8 cellular contexts compared by ENCODE assay signal in genomic region chr12:53499261-53500118, GRCh38. TPM values are rescaled to one million over a fixed set of nuclear protein-coding genes. Genes with fewer than 3 reads are reported as not detected.
DNase-seq lines count a peak whose midpoint lies in the region; ATAC-seq, FAIRE-seq and TF ChIP-seq lines count a peak whose summit lies in the region.

TSS of gene MAP3K12 (minus strand) at chr12:53499458. CDS start at chr12:53487391, 12,067 bp downstream.

- H4K20me1 ChIP-seq in H1 (replicated peaks in 1 of 2; ENCODE audit: control insufficient read depth in 1 of 2, insufficient read depth in 2 of 2, low read length in 2 of 2), result peaks cover 0 to under 1% of the 10 kb centered on the region in 2 experiments

- H3K4me1 ChIP-seq in H1 (replicated peaks in 1 of 4; ENCODE audit: control insufficient read depth in 3 of 4, insufficient read depth in 4 of 4, low read length in 3 of 4), result peaks cover 11 to 44% (median 21%) of the 10 kb centered on the region in 4 experiments
- H3K4me1 ChIP-seq in mesendoderm (ENCODE audit: control insufficient read depth, low read depth, low read length), result peaks cover 14% of the 10 kb centered on the region

- peak within 1 kb of the TSS; percentile 62 to 84 (median 68) for H3K9ac ChIP-seq in H1 (replicated peaks in 1 of 4; ENCODE audit: extremely low read depth in 1 of 4, low read depth in 3 of 4, low read length in 3 of 4)
- H3K9ac ChIP-seq in mesendoderm (ENCODE audit: low read length), result peak within 1 kb of the TSS; percentile 66

- H4K8ac ChIP-seq in H1 (ENCODE audit: extremely low read depth, insufficient read depth, low read length), result peak within 1 kb of the TSS; percentile 54
- no peak within 1 kb of the TSS for H4K8ac ChIP-seq in mesendoderm (ENCODE audit: low read depth, low read length)

- WGBS in H1 (ENCODE audit: extremely low coverage in 1 of 2, insufficient coverage in 1 of 2, insufficient read length in 1 of 2, insufficient replicate concordance in 2 of 2, low coverage in 1 of 2, low lambda C conversion rate in 2 of 2, missing lambda C conversion rate in 1 of 2), 2 experiments, result 2% methylated on average over 22 of the region's 52 CpGs; no CpG with 5 or more reads in 1 of the 2 experiments
- no CpG with 5 or more reads among the region's 52 CpGs for whole genome bisulfite sequencing in mesendoderm (ENCODE audit: extremely low coverage, insufficient coverage, low lambda C conversion rate)

- H3K4me2 ChIP-seq in H1 (ENCODE audit: insufficient read depth in 1 of 2, low read depth in 2 of 2, low read length in 2 of 2) (peak within 1 kb of the TSS; percentile 78 to 98), mesendoderm (ENCODE audit: low read length) (peak within 1 kb of the TSS; percentile 87)

- H2BK5ac ChIP-seq in H1 (ENCODE audit: low read depth, low read length) (peak within 1 kb of the TSS; percentile 95; the same call in 1 of the 2 replicates), mesendoderm (ENCODE audit: low read length) (no peak within 1 kb of the TSS)

- H2AFZ ChIP-seq in H1 (ENCODE audit: low read length), result no peak within 1 kb of the TSS

- peaks cover 16% of the 10 kb centered on the region for H3K79me1 ChIP-seq in H1 (ENCODE audit: low read depth, low read length)
- H3K79me1 ChIP-seq in mesendoderm (ENCODE audit: low read length), result peaks cover 9% of the 10 kb centered on the region

- peak within 1 kb of the TSS; percentile 68 for H3K27ac ChIP-seq in H1 (ENCODE audit: low read depth, low read length)
- H3K27ac ChIP-seq in mesendoderm (ENCODE audit: low read depth, low read length), result peak within 1 kb of the TSS; percentile 5

- peaks cover 0 to 5% (median 0%) of the 10 kb centered on the region in 4 experiments; a peak in 4 of 8 replicates for H3K36me3 ChIP-seq in H1 (ENCODE audit: control insufficient read depth in 2 of 4, insufficient read depth in 4 of 4, low read length in 3 of 4)
- no peaks in the 10 kb centered on the region for H3K36me3 ChIP-seq in mesendoderm (ENCODE audit: control insufficient read depth, insufficient read depth, low read length)

- H2BK120ac ChIP-seq in H1 (replicated peaks; ENCODE audit: low read depth, low read length), result peak within 1 kb of the TSS; percentile 80
- no peak within 1 kb of the TSS for H2BK120ac ChIP-seq in mesendoderm (ENCODE audit: low read depth, low read length)

- H2BK15ac ChIP-seq in H1 (ENCODE audit: low read length), result peak within 1 kb of the TSS; percentile 92
- no peak within 1 kb of the TSS for H2BK15ac ChIP-seq in mesendoderm (replicated peaks; ENCODE audit: low read depth)

- TF ChIP-seq RAD21 in H1 (IDR thresholded peaks at IDR 0.05 in 1 of 2, conservative IDR thresholded peaks at IDR 0.05 in 1 of 2; ENCODE audit: low read depth in 2 of 2, low read length in 2 of 2), result no peak

- H3K14ac ChIP-seq in H1 (ENCODE audit: insufficient read length), result no peak within 1 kb of the TSS

- no peak for ATAC-seq in HG02798 (IDR thresholded peaks at IDR 0.05; ENCODE audit: poor library complexity, unreplicated experiment)
- ATAC-seq in GM19455 (IDR thresholded peaks at IDR 0.05; ENCODE audit: unreplicated experiment), result no peak

- H2AK5ac ChIP-seq in H1 (ENCODE audit: low read depth, low read length) (peak within 1 kb of the TSS; percentile 75; the same call in 1 of the 2 replicates), mesendoderm (ENCODE audit: low read length) (no peak within 1 kb of the TSS)

- peak within 1 kb of the TSS; percentile 79 for H3K4ac ChIP-seq in H1 (replicated peaks; ENCODE audit: insufficient read length, low read depth, low read length)
- no peak within 1 kb of the TSS for H3K4ac ChIP-seq in mesendoderm (ENCODE audit: low read depth, low read length)

- peak in 1 of 2 experiments; percentile 18; a peak in 1 of 3 replicates for TF ChIP-seq POLR2A in H1 (IDR thresholded peaks at IDR 0.05; ENCODE audit: control extremely low read depth in 1 of 2, low read depth in 2 of 2, low read length in 2 of 2)

- no peaks in the 10 kb centered on the region for H3K27me3 ChIP-seq in H1 (replicated peaks in 1 of 4; ENCODE audit: control insufficient read depth in 3 of 4, extremely low read depth in 1 of 4, insufficient read depth in 3 of 4, low read length in 3 of 4)
- no peaks in the 10 kb centered on the region for H3K27me3 ChIP-seq in mesendoderm (ENCODE audit: insufficient read depth, low read length, poor library complexity)

- H3K56ac ChIP-seq in H1 (replicated peaks; ENCODE audit: insufficient read length, low read depth, low read length) (peak within 1 kb of the TSS; percentile 73), mesendoderm (ENCODE audit: low read length) (peak within 1 kb of the TSS; percentile 91)

- CTCF ChIA-PET in H1 (lab: Charles Lee; ENCODE audit: partially characterized antibody), result interaction anchor here (0.6 to 5.5 kb wide), 8 partner anchors 9 to 918 kb away, joined by 3 to 41 read pairs (median 3); no protein-coding TSS in a partner anchor

- H3K4me3 ChIP-seq in GM12865 (ENCODE audit: low read depth, low read length) (peak within 1 kb of the TSS; percentile 66), H1 (ENCODE audit: extremely low read depth in 1 of 4, insufficient read depth in 2 of 4, low read depth in 3 of 4, low read length in 4 of 4) (peak within 1 kb of the TSS; percentile 55 to 91 (median 74)), mesendoderm (ENCODE audit: low read length) (peak within 1 kb of the TSS; percentile 49)

- peak within 1 kb of the TSS; percentile 93; the same call in 1 of the 2 replicates for H2BK12ac ChIP-seq in H1 (ENCODE audit: low read depth, low read length)

- DNase-seq in GM12865 (ENCODE audit: low read depth) (peak; percentile 68), NCI-H2227 treated with DMSO at 0.1 percent for 48 hours (lab: John Stamatoyannopoulos, UW) (peak; percentile 22), H1 (ENCODE audit: low read depth in 1 of 2, low spot score in 2 of 2) (peak in 1 of 2 experiments; percentile 84), mesendoderm (peak; percentile 77)
- DNase-seq in activated CD8-positive, alpha-beta memory T cell treated with anti-CD3 and anti-CD28 coated beads, Interleukin-2, amount 50 U/mL, for 4 hours, result peak; percentile 52
- peak; percentile 22 for DNase-seq in stimulated activated CD8-positive, alpha-beta memory T cell treated with anti-CD3 and anti-CD28 coated beads, Interleukin-15, amount 100 ng/mL, for 1 hour (ENCODE audit: low read depth)

- H2BK20ac ChIP-seq in H1 (ENCODE audit: low read length), result peak within 1 kb of the TSS; percentile 72; the same call in 1 of the 2 replicates

- FAIRE-seq in H1 (lab: Jason Lieb, UNC), result no peak

- POLR2A ChIA-PET in H1 (lab: Charles Lee; ENCODE audit: partially characterized antibody), result interaction anchor here (0.6 to 67.0 kb wide), 9 partner anchors 12 to 612 kb away, joined by 3 to 3397 read pairs (median 5); partner anchors contain the start of genes AAAS, PCBP2 and PRR13

- peak within 1 kb of the TSS; percentile 80 for H4K5ac ChIP-seq in H1 (ENCODE audit: insufficient read length, low read depth, low read length)
- no peak within 1 kb of the TSS for H4K5ac ChIP-seq in mesendoderm (ENCODE audit: low read length)

- no peak for TF ChIP-seq CTCF in GM12865 (IDR thresholded peaks at IDR 0.05; ENCODE audit: insufficient read depth, low read depth, low read length, missing control alignments)
- no peak for TF ChIP-seq CTCF in H1 (IDR thresholded peaks at IDR 0.05; ENCODE audit: control extremely low read depth in 1 of 3, insufficient read depth in 1 of 3, low read depth in 1 of 3, low read length in 3 of 3)

- H4K91ac ChIP-seq in H1 (replicated peaks; ENCODE audit: insufficient read length, low read length), result peak within 1 kb of the TSS; percentile 94

- H3K23ac ChIP-seq in H1 (ENCODE audit: insufficient read length) (no peak within 1 kb of the TSS), mesendoderm (ENCODE audit: low read length) (no peak within 1 kb of the TSS)

- no peak for TF ChIP-seq EP300 in H1 (IDR thresholded peaks at IDR 0.05; ENCODE audit: borderline replicate concordance in 1 of 2, low read depth in 2 of 2, low read length in 2 of 2)

- H3K79me2 ChIP-seq in H1 (ENCODE audit: control insufficient read depth in 1 of 2, insufficient read depth in 2 of 2, low read length in 2 of 2), result peaks cover 0 to 30% of the 10 kb centered on the region in 2 experiments; a peak in 2 of 4 replicates
- peaks cover 7% of the 10 kb centered on the region for H3K79me2 ChIP-seq in mesendoderm (ENCODE audit: control insufficient read depth, insufficient read depth, low read length)

- H3K18ac ChIP-seq in H1 (ENCODE audit: extremely low read depth, low read length) (peak within 1 kb of the TSS; percentile 88), mesendoderm (ENCODE audit: low read length) (peak within 1 kb of the TSS; percentile 15)

- peaks cover 22% of the 10 kb centered on the region for H3K23me2 ChIP-seq in H1 (ENCODE audit: low read depth, low read length)

- H3K9me3 ChIP-seq in H1 (ENCODE audit: insufficient read depth in 2 of 2, low read depth in 1 of 2, low read length in 1 of 2), result no peaks in the 10 kb centered on the region

TF ChIP-seq in H1, 55 proteins besides CTCF, POLR2A, EP300 and RAD21:
- TF ChIP-seq HDAC2 (IDR thresholded peaks at IDR 0.05; ENCODE audit: borderline replicate concordance in 1 of 2, low read depth in 2 of 2, low read length in 2 of 2) (no peak; a peak in 1 of 4 replicates), KDM4A (IDR thresholded peaks at IDR 0.05; ENCODE audit: low read depth, low read length, severe bottlenecking) (peak; percentile 13), SIRT6 (IDR thresholded peaks at IDR 0.05; ENCODE audit: low read length) (no peak), MAX (IDR thresholded peaks at IDR 0.05) (0 out of 2 replicates have a peak, but pooled peaks have one; percentile 33), SIX5 (IDR thresholded peaks at IDR 0.05; ENCODE audit: low read depth, low read length) (no peak), ASH2L (IDR thresholded peaks at IDR 0.05; ENCODE audit: low read length) (peak; percentile 72), SIN3A (conservative IDR thresholded peaks at IDR 0.05 in 1 of 2, IDR thresholded peaks at IDR 0.05 in 1 of 2; ENCODE audit: low read depth in 1 of 2, low read length in 2 of 2) (peak; percentile 63 to 68; a peak in 1 of 4 replicates), YY1 (IDR thresholded peaks at IDR 0.05; ENCODE audit: low read depth, low read length) (peak; percentile 31; the same call in 1 of the 2 replicates)

RNA-seq across cellular contexts. Expression of gene MAP3K12, which starts in this region (rescaled TPM):
- 21.4 and 23.4 TPM in 2 replicates for total RNA-seq in H1 (2021; fragmentation: NEBNext Ultra II Directional; extraction: Animal tissue kit (Norgen Biotek cat#: 25700))
- polyA plus RNA-seq in H1 (2011; rRNA removed), result 42.7 and 54.1 TPM in 2 replicates
- 37.7 TPM for polyA plus RNA-seq in H1 (2011; cell fraction: cytosol; rRNA removed)
- polyA plus RNA-seq in H1 (2011; cell fraction: nucleus; rRNA removed), result 232 TPM
- 31.0 to 35.0 TPM (median 33.4 TPM) in 4 replicates for polyA plus RNA-seq in H1 (2012, experiment 1 of 2)
- polyA plus RNA-seq in H1 (2012, experiment 2 of 2), result 14.6 TPM
- 20.2 TPM for polyA plus RNA-seq in H1 (2013, experiment 1 of 2)
- polyA plus RNA-seq in H1 (2013, experiment 2 of 2), result 15.6 TPM
- polyA minus RNA-seq in H1 (2011; rRNA and poly(A)+ RNA removed), result 28.1 and 35.5 TPM in 2 replicates
- polyA minus RNA-seq in H1 (2011; cell fraction: cytosol; rRNA and poly(A)+ RNA removed), result 16.5 TPM
- 48.2 TPM for polyA minus RNA-seq in H1 (2011; cell fraction: nucleus; rRNA and poly(A)+ RNA removed)
- 2.0 TPM for polyA plus RNA-seq in mesendoderm (2013, experiment 1 of 2)
- polyA plus RNA-seq in mesendoderm (2013, experiment 2 of 2), result 1.8 TPM
